ENCODE assay signal across 8 cellular contexts in the genomic region with DNA sequence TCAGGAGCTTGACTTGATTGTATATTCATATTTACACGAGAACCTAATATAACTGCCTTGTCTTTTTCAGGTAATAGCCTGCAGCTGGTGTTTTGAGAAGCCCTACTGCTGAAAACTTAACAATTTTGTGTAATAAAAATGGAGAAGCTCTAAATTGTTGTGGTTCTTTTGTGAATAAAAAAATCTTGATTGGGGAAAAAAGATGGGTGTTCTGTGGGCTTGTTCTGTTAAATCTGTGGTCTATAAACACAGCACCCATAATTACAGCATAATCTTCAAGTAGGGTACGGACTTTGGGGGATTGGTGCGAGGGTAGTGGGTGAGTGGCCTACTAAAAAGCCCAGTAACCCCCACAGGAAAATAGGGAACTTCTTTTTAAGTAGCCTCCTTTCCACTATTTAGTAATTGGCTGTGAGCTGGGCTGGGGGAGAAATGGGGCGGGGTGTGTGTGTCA. TPM values are rescaled to one million over a fixed set of nuclear protein-coding genes. Genes with fewer than 3 reads are reported as not detected.
DNase-seq lines count a peak whose midpoint lies in the region; ATAC-seq and TF ChIP-seq lines count a peak whose summit lies in the region.

No MANE protein-coding gene starts in this region.

- H3K9me3 ChIP-seq in ascending aorta, result no peaks in the 10 kb centered on the region
- H3K9me3 ChIP-seq in muscle layer of colon (ENCODE audit: low read length), result no peaks in the 10 kb centered on the region

- ATAC-seq in HG03060 (IDR thresholded peaks at IDR 0.05; ENCODE audit: low read depth, unreplicated experiment) (peak; percentile 0), GM19397 (IDR thresholded peaks at IDR 0.05; ENCODE audit: unreplicated experiment) (no peak), HG02840 (IDR thresholded peaks at IDR 0.05; ENCODE audit: low FRiP score, unreplicated experiment) (no peak), HG03520 (IDR thresholded peaks at IDR 0.05; ENCODE audit: unreplicated experiment) (no peak)

- H3K9ac ChIP-seq in muscle layer of colon (ENCODE audit: low read length), result peak overlapping the region; percentile 100

- peaks cover 18% of the 10 kb centered on the region for H3K36me3 ChIP-seq in BJ (ENCODE audit: control insufficient read depth, insufficient read depth, low read length)
- H3K36me3 ChIP-seq in ascending aorta, result peaks cover 52 to 53% of the 10 kb centered on the region in 2 donors
- peaks cover 53% of the 10 kb centered on the region for H3K36me3 ChIP-seq in muscle layer of colon (ENCODE audit: insufficient read depth, low read length)

- intact Hi-C loops in ascending aorta (cut with DNase I), result loop anchor here (5.0 kb wide), 1 partner anchor 34 kb away; no protein-coding TSS in a partner anchor

- DNase-seq in BJ (ENCODE audit: low read depth) (no peak), ascending aorta (ENCODE audit: low spot score in 2 of 2) (no peak), foreskin melanocyte (no peak)

- H3K4me3 ChIP-seq in BJ (ENCODE audit: low read depth, low read length) (peak overlapping the region; percentile 76), ascending aorta (peak overlapping the region; percentile 62 to 67), muscle layer of colon (ENCODE audit: low read depth in 1 of 2, low read length in 2 of 2) (peak overlapping the region; percentile 97)

- POLR2A ChIA-PET in BJ (lab: Charles Lee), result interaction anchor here (0.6 to 7.8 kb wide), 13 partner anchors 8 to 546 kb away, joined by 3 to 80 read pairs (median 8); partner anchors contain the start of genes MALAT1, NEAT1 and SF3B2

- H3K27ac ChIP-seq in ascending aorta (peak overlapping the region; percentile 81 to 95), muscle layer of colon (ENCODE audit: low read depth, low read length) (peak overlapping the region; percentile 91)

- CTCF ChIA-PET in BJ (lab: Yijun Ruan, JAX), result interaction anchor here (0.9 to 8.7 kb wide), 4 partner anchors 9 to 89 kb away, joined by 3 to 128 read pairs (median 8); no protein-coding TSS in a partner anchor

- H3K4me1 ChIP-seq in ascending aorta (peaks cover 6 to 19% of the 10 kb centered on the region in 2 donors), muscle layer of colon (ENCODE audit: insufficient read depth, low read length) (peaks cover 34% of the 10 kb centered on the region)

- TF ChIP-seq CTCF in BJ (IDR thresholded peaks at IDR 0.05; ENCODE audit: insufficient read depth, low read depth, low read length), result no peak
- no peak for TF ChIP-seq CTCF in ascending aorta (IDR thresholded peaks at IDR 0.05)

- H3K27me3 ChIP-seq in BJ (ENCODE audit: control insufficient read depth, insufficient read depth, low read length) (no peaks in the 10 kb centered on the region), ascending aorta (no peaks in the 10 kb centered on the region), muscle layer of colon (ENCODE audit: control insufficient read depth in 1 of 2, insufficient read depth in 2 of 2, low read length in 2 of 2) (no peaks in the 10 kb centered on the region)

RNA-seq across cellular contexts. Expression of gene MALAT1, which starts 7.5 kb away (rescaled TPM):
- 924 and 1,611 TPM in 2 replicates for polyA plus RNA-seq in BJ (2011; rRNA removed)
- polyA minus RNA-seq in BJ (2011; rRNA and poly(A)+ RNA removed), result 12,707 and 21,303 TPM in 2 replicates
- total RNA-seq in ascending aorta, result 8,553 TPM

RNA-seq across cellular contexts. Expression of gene SCYL1, which starts 18.5 kb away (rescaled TPM):
- 81.7 and 134 TPM in 2 replicates for polyA plus RNA-seq in BJ (2011; rRNA removed)
- 73.5 and 101 TPM in 2 replicates for polyA minus RNA-seq in BJ (2011; rRNA and poly(A)+ RNA removed)
- 220 TPM for total RNA-seq in ascending aorta

RNA-seq across cellular contexts. Expression of gene LTBP3, which starts 51.8 kb away (rescaled TPM):
- 37.9 and 77.7 TPM in 2 replicates for polyA plus RNA-seq in BJ (2011; rRNA removed)
- polyA minus RNA-seq in BJ (2011; rRNA and poly(A)+ RNA removed), result 33.3 and 56.6 TPM in 2 replicates
- total RNA-seq in ascending aorta, result 702 TPM
